8 cellular contexts compared by ENCODE assay signal in the genomic region with DNA sequence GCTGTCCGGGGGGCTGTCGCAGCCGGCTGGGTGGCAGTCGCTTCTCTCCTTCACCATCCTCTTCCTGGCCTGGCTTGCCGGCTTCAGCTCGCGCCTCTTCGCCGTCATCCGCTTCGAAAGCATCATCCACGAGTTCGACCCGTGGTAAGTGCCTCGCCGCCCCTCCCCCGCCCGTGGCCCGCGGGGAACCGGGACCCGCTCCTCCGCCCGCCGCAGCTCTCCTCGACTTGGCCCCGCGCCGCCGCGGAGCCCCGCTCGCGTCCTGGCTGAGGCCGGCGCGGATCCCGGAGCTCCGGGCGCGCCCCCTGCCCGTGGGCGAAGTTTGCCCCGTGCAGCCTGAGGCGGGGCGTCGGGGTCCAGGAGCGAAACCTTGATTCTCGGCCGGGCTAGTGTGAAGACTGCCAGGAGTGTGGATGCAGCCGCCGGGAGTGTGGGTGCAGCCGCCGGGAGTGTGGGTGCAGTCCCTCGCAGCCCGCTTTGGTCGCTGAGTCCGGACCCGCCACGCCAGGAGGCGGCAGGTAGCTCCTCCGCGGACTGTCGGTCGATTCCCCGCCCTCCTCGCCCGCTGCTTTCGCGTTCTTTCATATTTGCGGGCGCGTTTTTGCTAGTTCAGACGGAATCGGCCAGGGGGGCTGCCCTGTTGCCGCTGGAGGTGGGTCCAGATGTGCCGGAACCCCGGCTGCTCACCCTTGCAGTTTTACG. TPM values are rescaled to one million over a fixed set of nuclear protein-coding genes. Genes with fewer than 3 reads are reported as not detected.
A peak's percentile ranks its signal among the peaks of the same experiment; 100 is the strongest.
DNase-seq lines count a peak whose midpoint lies in the region; ATAC-seq and TF ChIP-seq lines count a peak whose summit lies in the region.

No MANE protein-coding gene starts in this region.

- H3K27me3 ChIP-seq in HUES48 (ENCODE audit: control insufficient read depth, insufficient read depth, low read length): no peaks in the 10 kb centered on the region
- no peaks in the 10 kb centered on the region for H3K27me3 ChIP-seq in liver (ENCODE audit: control insufficient read depth in 4 of 4, insufficient read depth in 4 of 4, low read length in 3 of 4)

- peaks cover 27% of the 10 kb centered on the region for H3K4me1 Mint-ChIP-seq in chondrocyte (ENCODE audit: low read depth)

- H3K4me1 ChIP-seq in HUES48 (ENCODE audit: control insufficient read depth, insufficient read depth, low read length) (peaks cover 43% of the 10 kb centered on the region), liver (ENCODE audit: control insufficient read depth in 4 of 4, insufficient read depth in 4 of 4, low read length in 3 of 4) (peaks cover 3 to 27% (median 20%) of the 10 kb centered on the region in 4 donors)

- peak overlapping the region; percentile 85 for H3K27ac Mint-ChIP-seq in chondrocyte (ENCODE audit: unreplicated experiment)

- H3K27me3 Mint-ChIP-seq in chondrocyte (ENCODE audit: low read depth): no peaks in the 10 kb centered on the region

- H3K36me3 ChIP-seq in HUES48 (ENCODE audit: control insufficient read depth, insufficient read depth, low read length) (no peaks in the 10 kb centered on the region), liver (ENCODE audit: control insufficient read depth in 4 of 4, insufficient read depth in 3 of 4, low read depth in 1 of 4, low read length in 3 of 4) (no peaks in the 10 kb centered on the region)

- no peaks in the 10 kb centered on the region for H3K36me3 Mint-ChIP-seq in chondrocyte (ENCODE audit: low read depth)

- DNase-seq in C1 segment of cervical spinal cord (lab: John Stamatoyannopoulos, UW) (peak in 11 of 14 donors; percentile 23 to 79 (median 64)), chondrocyte (ENCODE audit: low spot score) (no peak)
- DNase-seq in activated CD4-positive, CD25-positive, alpha-beta regulatory T cell treated with anti-CD3 and anti-CD28 coated beads, Interleukin-2, amount 50 U/mL, for 72 hours: peak; percentile 65
- DNase-seq in stimulated activated CD4-positive, alpha-beta T cell treated with anti-CD3 and anti-CD28 coated beads, Interleukin-4, amount 100 ng/mL, for 4 hours: peak; percentile 43 to 57

- no peak for TF ChIP-seq RAD21 in liver (IDR thresholded peaks at IDR 0.05)

- H3K4me3 ChIP-seq in HUES48 (ENCODE audit: low read depth, low read length) (peak overlapping the region; percentile 99), liver (ENCODE audit: low read depth in 1 of 3, low read length in 3 of 3) (peak overlapping the region; percentile 72 to 95 (median 80))

- under 1% methylated on average over 79 of the region's 79 CpGs for WGBS in liver

- no peaks in the 10 kb centered on the region for H3K9me3 Mint-ChIP-seq in chondrocyte (ENCODE audit: low read depth)

- peak; percentile 4 for ATAC-seq in GM19455 (IDR thresholded peaks at IDR 0.05; ENCODE audit: unreplicated experiment)
- ATAC-seq in esophagus mucosa: no peak

- H3K27ac ChIP-seq in HUES48 (ENCODE audit: low read depth, low read length) (peak overlapping the region; percentile 100), liver (ENCODE audit: low read depth in 1 of 2, low read length in 2 of 2) (peak overlapping the region; percentile 98 to 99)

- H3K9ac ChIP-seq in HUES48 (ENCODE audit: low read depth, low read length): peak overlapping the region; percentile 90
- peak overlapping the region; percentile 17 to 98 for H3K9ac ChIP-seq in liver (ENCODE audit: low read depth in 1 of 2, low read length in 2 of 2)

- no peaks in the 10 kb centered on the region for H3K9me3 ChIP-seq in HUES48 (ENCODE audit: control insufficient read depth, insufficient read depth, low read length)
- no peaks in the 10 kb centered on the region for H3K9me3 ChIP-seq in liver (ENCODE audit: control insufficient read depth in 4 of 4, low read length in 3 of 4)

- TF ChIP-seq CTCF in chondrocyte (IDR thresholded peaks at IDR 0.05) (peak; percentile 74), liver (IDR thresholded peaks at IDR 0.05; ENCODE audit: low read depth, low read length, missing input control) (no peak)

- peak overlapping the region; percentile 92 for H3K4me3 Mint-ChIP-seq in chondrocyte (ENCODE audit: unreplicated experiment)

TF ChIP-seq in liver, 16 proteins besides CTCF, POLR2A, EP300 and RAD21:
- TF ChIP-seq EGR1 (IDR thresholded peaks at IDR 0.05; ENCODE audit: low read depth in 2 of 2) (no peak), HNF4A (conservative IDR thresholded peaks at IDR 0.05) (no peak), RXRA (IDR thresholded peaks at IDR 0.05) (no peak), NR2F2 (IDR thresholded peaks at IDR 0.05) (no peak), FOXA2 (IDR thresholded peaks at IDR 0.05) (no peak), JUND (IDR thresholded peaks at IDR 0.05) (no peak), TAF1 (conservative IDR thresholded peaks at IDR 0.05) (no peak), REST (IDR thresholded peaks at IDR 0.05) (no peak)
- TF ChIP-seq, protein P1, sequence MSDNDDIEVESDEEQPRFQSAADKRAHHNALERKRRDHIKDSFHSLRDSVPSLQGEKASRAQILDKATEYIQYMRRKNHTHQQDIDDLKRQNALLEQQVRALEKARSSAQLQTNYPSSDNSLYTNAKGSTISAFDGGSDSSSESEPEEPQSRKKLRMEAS (IDR thresholded peaks at IDR 0.05): no peak

RNA-seq across cellular contexts. Expression of gene STT3B, which starts 0.6 kb away (rescaled TPM):
- total RNA-seq in chondrocyte (113 to 119 TPM (median 118 TPM) in 3 replicates), liver (100 to 1,000 TPM; 121 to 128 TPM), esophagus mucosa (67.0 TPM)
- 10 to 100 TPM; 23.9 to 50.5 TPM for polyA plus RNA-seq in liver
